Comparison of ENCODE assay signal across 1 cellular context in genomic region chr19:29320076-29320475, GRCh38.
TF ChIP-seq lines count a peak whose summit lies in the region.

No MANE protein-coding gene starts in this region.

TF ChIP-seq in A549, 52 proteins besides CTCF, POLR2A, EP300 and RAD21 (continued from another document):
- TF ChIP-seq HMGXB4 (CRISPR knock-in tag; IDR thresholded peaks at IDR 0.05; ENCODE audit: borderline replicate concordance), result no peak
- TF ChIP-seq PBX3 (IDR thresholded peaks at IDR 0.05), result no peak
- TF ChIP-seq MAZ (IDR thresholded peaks at IDR 0.05; ENCODE audit: borderline replicate concordance, low read depth, low read length), result no peak
- no peak for TF ChIP-seq RCOR1 (IDR thresholded peaks at IDR 0.05; ENCODE audit: low read depth, low read length)
